In genomic region chr14:95725685-95726336, GRCh38 we compare ENCODE assay signal across 11 cellular contexts. TPM values are rescaled to one million over a fixed set of nuclear protein-coding genes. Genes with fewer than 3 reads are reported as not detected.
DNase-seq lines count a peak whose midpoint lies in the region; ATAC-seq lines count a peak whose summit lies in the region.
"Had no signal": no experiment of that assay in that cellular context is flagged by ENCODE, and none has a peak within 500 bp of the region (broad histone marks: within the 10 kb centered on the region; RNA-seq: fewer than 3 reads in every experiment).

No MANE protein-coding gene starts in this region.

- H3K4me1 Mint-ChIP-seq in naive B cell, result peaks cover 67 to 86% (median 76%) of the 10 kb centered on the region in 3 donors
- no peaks in the 10 kb centered on the region for H3K4me1 Mint-ChIP-seq in activated T-helper 17 cell treated with anti-CD3 and anti-CD28 coated beads, Interleukin-2, amount 50 U/mL, for 72 hours

- ATAC-seq in GM18870 (IDR thresholded peaks at IDR 0.05; ENCODE audit: unreplicated experiment) (peak; percentile 84), GM21526 (IDR thresholded peaks at IDR 0.05; ENCODE audit: low FRiP score, unreplicated experiment) (peak; percentile 67), HG03095 (IDR thresholded peaks at IDR 0.05; ENCODE audit: unreplicated experiment) (peak; percentile 87), naive B cell (ENCODE audit: low read depth in 2 of 2) (peak; percentile 87 to 90)
- ATAC-seq in activated T-helper 17 cell treated with anti-CD3 and anti-CD28 coated beads, Interleukin-2, amount 50 U/mL, for 72 hours (replicated peaks), result no peak

- peak overlapping the region; percentile 88 to 98 (median 94) for H3K27ac Mint-ChIP-seq in naive B cell
- no peak overlapping the region for H3K27ac Mint-ChIP-seq in activated T-helper 17 cell treated with anti-CD3 and anti-CD28 coated beads, Interleukin-2, amount 50 U/mL, for 72 hours

- no peaks in the 10 kb centered on the region for H3K27me3 Mint-ChIP-seq in naive B cell
- peaks cover 57% of the 10 kb centered on the region for H3K27me3 Mint-ChIP-seq in activated T-helper 17 cell treated with anti-CD3 and anti-CD28 coated beads, Interleukin-2, amount 50 U/mL, for 72 hours

- DNase-seq in naive B cell (peak; percentile 82), NCI-H510A (lab: John Stamatoyannopoulos, UW) (no peak), HuH-7.5 (ENCODE audit: low spot score) (no peak), mesenteric fat pad (ENCODE audit: low spot score) (no peak)
- DNase-seq: activated T-cell treated with anti-CD3 and anti-CD28 coated beads for 4 hours, substantia nigra had no signal

- H3K36me3 Mint-ChIP-seq in naive B cell, result peaks cover 15 to 20% of the 10 kb centered on the region in 2 donors
- no peaks in the 10 kb centered on the region for H3K36me3 Mint-ChIP-seq in activated T-helper 17 cell treated with anti-CD3 and anti-CD28 coated beads, Interleukin-2, amount 50 U/mL, for 72 hours (ENCODE audit: low read depth)

- H3K4me3 Mint-ChIP-seq in naive B cell, result peak overlapping the region; percentile 74 to 94 (median 84)
- H3K4me3 Mint-ChIP-seq in activated T-helper 17 cell treated with anti-CD3 and anti-CD28 coated beads, Interleukin-2, amount 50 U/mL, for 72 hours, result no peak overlapping the region

- H3K9me3 Mint-ChIP-seq in naive B cell, result peaks cover 7 to 20% (median 13%) of the 10 kb centered on the region in 7 donors
- H3K9me3 Mint-ChIP-seq in activated T-helper 17 cell treated with anti-CD3 and anti-CD28 coated beads, Interleukin-2, amount 50 U/mL, for 72 hours, result peaks cover 3% of the 10 kb centered on the region

RNA-seq across cellular contexts. Expression of gene TCL1A, which starts 11.9 kb away (rescaled TPM):
- polyA plus RNA-seq in naive B cell (ENCODE audit: low read depth in 6 of 6), result 1,000 to 10,000 TPM; 3,311 to 6,921 (median 4,382) TPM
- total RNA-seq in activated T-helper 17 cell treated with anti-CD3 and anti-CD28 coated beads, Interleukin-2, amount 50 U/mL, for 72 hours, result not detected
- not detected for total RNA-seq in mesenteric fat pad
- polyA plus RNA-seq: neural cell had no signal

RNA-seq across cellular contexts. Expression of gene TCL1B, which starts 39.6 kb away (rescaled TPM):
- 10 to 100 TPM; 15.0 to 44.0 (median 35.9) TPM for polyA plus RNA-seq in naive B cell (ENCODE audit: low read depth in 6 of 6)
- total RNA-seq in activated T-helper 17 cell treated with anti-CD3 and anti-CD28 coated beads, Interleukin-2, amount 50 U/mL, for 72 hours, result not detected
- total RNA-seq in mesenteric fat pad, result not detected
- polyA plus RNA-seq: neural cell had no signal
